In the genomic region with DNA sequence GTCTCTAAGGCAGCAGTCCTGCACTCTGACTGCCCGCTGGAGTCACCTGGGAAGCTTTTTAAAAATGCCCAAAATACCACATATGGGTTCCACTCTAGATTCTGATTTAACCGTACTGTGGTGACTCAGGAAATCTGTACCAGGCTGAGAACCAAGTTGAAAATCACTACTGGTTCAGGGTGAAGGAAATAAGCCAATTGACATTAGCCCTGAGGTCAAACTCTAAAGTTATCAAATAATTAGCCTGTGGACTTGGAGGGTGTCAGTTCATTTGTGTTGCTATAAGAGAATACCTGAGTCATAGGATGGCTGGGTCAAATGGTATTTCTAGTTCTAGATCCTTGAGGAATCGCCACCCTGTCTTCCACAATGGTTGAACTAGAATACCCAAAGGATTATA, we compare ENCODE assay signal across 20 cellular contexts.
"Had no signal": no experiment of that assay in that cellular context is flagged by ENCODE, and none has a peak within 500 bp of the region (broad histone marks: within the 10 kb centered on the region; RNA-seq: fewer than 3 reads in every experiment).

No MANE protein-coding gene starts in this region.

- H3K4me2 ChIP-seq: SK-N-SH had no signal

- DNase-seq: IMR-90, Karpas-422, KG1, MM.1S, NCI-H1092 treated with DMSO at 0.1 percent for 48 hours, NCI-H1436, NCI-H187, NCI-H2029, NCI-H2081 treated with DMSO at 0.1 percent for 48 hours, NCI-H2171, NCI-H226, NCI-H446, NCI-H510A, NCI-H524 treated with DMSO at 0.1 percent for 48 hours, NCI-H69, NCI-H774, SHP77, SK-N-SH had no signal

- ATAC-seq: HepG2 had no signal

- H3K9me3 ChIP-seq: SK-N-SH had no signal

- FAIRE-seq: HepG2 had no signal

- H3K9ac ChIP-seq: SK-N-SH had no signal

- H3K27ac ChIP-seq: RWPE1 had no signal
